In genomic region chr2:172440795-172441194, GRCh38 we compare ENCODE assay signal across 12 cellular contexts. TPM values are rescaled to one million over a fixed set of nuclear protein-coding genes. Genes with fewer than 3 reads are reported as not detected.
DNase-seq lines count a peak whose midpoint lies in the region; ATAC-seq and TF ChIP-seq lines count a peak whose summit lies in the region.
"Had no signal": no experiment of that assay in that cellular context is flagged by ENCODE, and none has a peak within 500 bp of the region (broad histone marks: within the 10 kb centered on the region; RNA-seq: fewer than 3 reads in every experiment).

No MANE protein-coding gene starts in this region.

- in situ Hi-C loops in mammary epithelial cell (cut with MboI; ENCODE audit: low sequenced_read_pairs in 2 of 2) = no loop called here

- TF ChIP-seq CTCF in KMS-11 (conservative IDR thresholded peaks at IDR 0.05; ENCODE audit: low read depth, low read length) = no peak
- no peak for TF ChIP-seq CTCF in mammary epithelial cell (conservative IDR thresholded peaks at IDR 0.05 in 1 of 2, IDR thresholded peaks at IDR 0.05 in 1 of 2; ENCODE audit: extremely low read depth in 1 of 2, insufficient read depth in 1 of 2, low read depth in 1 of 2, low read length in 2 of 2)

- intact Hi-C loops in mammary epithelial cell (cut with micrococcal nuclease) = loop anchor here (5.0 kb wide), 2 partner anchors 158 to 188 kb away; no protein-coding TSS in a partner anchor

- CTCF ChIA-PET in activated CD4-positive, alpha-beta T cell treated with anti-CD3 and anti-CD28 coated beads, Interleukin-2, amount 10 ng/mL, durations not matched to agents 7 days and 5 days (lab: Charles Lee) = interaction anchor here (1.3 to 4.5 kb wide), 5 partner anchors 8 to 22 kb away, joined by 3 to 36 read pairs (median 8); partner anchors contain the start of gene ITGA6
- CTCF ChIA-PET in mammary epithelial cell (lab: Charles Lee; ENCODE audit: low non-redundant PET) = interaction anchor here (0.6 to 2.0 kb wide), 4 partner anchors 11 to 157 kb away, joined by 3 to 14 read pairs (median 5); no protein-coding TSS in a partner anchor

- H3K9ac ChIP-seq in KMS-11 (peak overlapping the region; percentile 9; the same call in 1 of the 2 replicates), mammary epithelial cell (ENCODE audit: insufficient read depth, low read length) (peak overlapping the region; percentile 89)

- H3K4me2 ChIP-seq in KMS-11 (peak overlapping the region; percentile 96), mammary epithelial cell (ENCODE audit: insufficient read depth, low read depth, low read length) (peak overlapping the region; percentile 70)

- peak; percentile 43 for DNase-seq in activated CD4-positive, alpha-beta T cell treated with anti-CD3 and anti-CD28 coated beads, Interleukin-2, amount 10 ng/mL, durations not matched to agents 7 days and 5 days
- no peak for DNase-seq in activated CD4-positive, alpha-beta T cell treated with anti-CD3 and anti-CD28 coated beads for 1 hour
- DNase-seq in mammary epithelial cell (no peak), NOMO-1 (lab: John Stamatoyannopoulos, UW; ENCODE audit: unreplicated experiment in 2 of 2) (no peak), NCI-H226 (no peak), NCI-H2081 (lab: John Stamatoyannopoulos, UW) (no peak)
- DNase-seq in naive thymus-derived CD8-positive, alpha-beta T cell = peak in 3 of 10 donors; percentile 32 to 50 (median 49)
- DNase-seq: islet precursor cell, NCI-H187 treated with DMSO at 0.1 percent for 48 hours, RPMI8226 had no signal

- H3K36me3 ChIP-seq in KMS-11 (ENCODE audit: insufficient read depth) (no peaks in the 10 kb centered on the region), mammary epithelial cell (ENCODE audit: insufficient read depth, low read length) (peaks cover 8% of the 10 kb centered on the region)
- H3K36me3 ChIP-seq: thoracic aorta had no signal

- peak overlapping the region; percentile 37 for H3K4me3 Mint-ChIP-seq in activated CD4-positive, alpha-beta T cell treated with anti-CD3 and anti-CD28 coated beads, Interleukin-2, amount 10 ng/mL, durations not matched to agents 7 days and 5 days
- peak overlapping the region; percentile 59 to 95 (median 84) for H3K4me3 Mint-ChIP-seq in naive thymus-derived CD8-positive, alpha-beta T cell

- dilution Hi-C loops in mammary epithelial cell (cut with HindIII; ENCODE audit: low sequenced_read_pairs) = no loop called here

- H3K4me1 Mint-ChIP-seq in activated CD4-positive, alpha-beta T cell treated with anti-CD3 and anti-CD28 coated beads, Interleukin-2, amount 10 ng/mL, durations not matched to agents 7 days and 5 days = peaks cover 35% of the 10 kb centered on the region
- H3K4me1 Mint-ChIP-seq in naive thymus-derived CD8-positive, alpha-beta T cell = peaks cover 5 to 54% (median 44%) of the 10 kb centered on the region in 4 donors

- peak overlapping the region; percentile 80 for H3K27ac Mint-ChIP-seq in activated CD4-positive, alpha-beta T cell treated with anti-CD3 and anti-CD28 coated beads, Interleukin-2, amount 10 ng/mL, durations not matched to agents 7 days and 5 days
- H3K27ac Mint-ChIP-seq in naive thymus-derived CD8-positive, alpha-beta T cell = peak overlapping the region in 9 of 10 donors; percentile 15 to 96 (median 81)

- POLR2A ChIA-PET in activated CD4-positive, alpha-beta T cell treated with anti-CD3 and anti-CD28 coated beads, Interleukin-2, amount 10 ng/mL, durations not matched to agents 7 days and 5 days (lab: Charles Lee) = no interaction called here
- POLR2A ChIA-PET in naive thymus-derived CD8-positive, alpha-beta T cell (lab: Charles Lee) = interaction anchor here (0.6 to 7.8 kb wide), 7 partner anchors 8 to 208 kb away, joined by 3 to 112 read pairs (median 14); partner anchors contain the start of gene ITGA6

- H3K9me3 ChIP-seq in mammary epithelial cell (replicated peaks; ENCODE audit: insufficient read depth, low read length) = no peaks in the 10 kb centered on the region
- H3K9me3 ChIP-seq: thoracic aorta had no signal

- peaks cover 4% of the 10 kb centered on the region for H3K9me3 Mint-ChIP-seq in activated CD4-positive, alpha-beta T cell treated with anti-CD3 and anti-CD28 coated beads, Interleukin-2, amount 10 ng/mL, durations not matched to agents 7 days and 5 days
- H3K9me3 Mint-ChIP-seq in naive thymus-derived CD8-positive, alpha-beta T cell = no peaks in the 10 kb centered on the region

- H3K27ac ChIP-seq in KMS-11 = peak overlapping the region; percentile 35; the same call in 1 of the 2 replicates
- peak overlapping the region; percentile 99 for H3K27ac ChIP-seq in mammary epithelial cell (ENCODE audit: insufficient read depth, low read depth, low read length)
- H3K27ac ChIP-seq: thoracic aorta had no signal

- 0% methylated on average over 1 of the region's 1 CpG for WGBS in mammary epithelial cell (ENCODE audit: low coverage, missing lambda C conversion rate)

- no peaks in the 10 kb centered on the region for H3K27me3 ChIP-seq in KMS-11 (ENCODE audit: insufficient read depth, low read depth)
- H3K27me3 ChIP-seq in mammary epithelial cell (ENCODE audit: insufficient read depth, low read length) = no peaks in the 10 kb centered on the region

- no peak overlapping the region for H3K4me3 ChIP-seq in KMS-11 (IDR thresholded peaks at IDR 0.05; ENCODE audit: insufficient read depth, low read depth, low read length)
- peak overlapping the region in 1 of 3 experiments; percentile 12 for H3K4me3 ChIP-seq in mammary epithelial cell (replicated peaks in 1 of 3; ENCODE audit: insufficient read depth in 1 of 3, low read depth in 2 of 3, low read length in 3 of 3)
- H3K4me3 ChIP-seq: thoracic aorta had no signal

- H4K20me1 ChIP-seq in KMS-11 (ENCODE audit: insufficient read depth) = no peaks in the 10 kb centered on the region; the same call in 1 of the 2 replicates
- H4K20me1 ChIP-seq in mammary epithelial cell (ENCODE audit: insufficient read depth, low read length) = no peaks in the 10 kb centered on the region

- peaks cover 27% of the 10 kb centered on the region for H3K36me3 Mint-ChIP-seq in activated CD4-positive, alpha-beta T cell treated with anti-CD3 and anti-CD28 coated beads, Interleukin-2, amount 10 ng/mL, durations not matched to agents 7 days and 5 days (ENCODE audit: low read depth)
- H3K36me3 Mint-ChIP-seq in naive thymus-derived CD8-positive, alpha-beta T cell = peaks cover 0 to 14% (median 0%) of the 10 kb centered on the region in 3 donors

- BruUV-seq in mammary epithelial cell (replicated peaks; lab: Mats Ljungman, UMichigan) = TSS peak; percentile 43

- H2AFZ ChIP-seq in KMS-11 (ENCODE audit: low read depth) (no peak overlapping the region), mammary epithelial cell (ENCODE audit: low read depth, low read length) (no peak overlapping the region)

- H3K79me2 ChIP-seq in KMS-11 (ENCODE audit: insufficient read depth, low read depth) = no peaks in the 10 kb centered on the region
- peaks cover 95% of the 10 kb centered on the region for H3K79me2 ChIP-seq in mammary epithelial cell (ENCODE audit: insufficient read depth, low read length)

- peaks cover 3% of the 10 kb centered on the region for H3K27me3 Mint-ChIP-seq in activated CD4-positive, alpha-beta T cell treated with anti-CD3 and anti-CD28 coated beads, Interleukin-2, amount 10 ng/mL, durations not matched to agents 7 days and 5 days
- no peaks in the 10 kb centered on the region for H3K27me3 Mint-ChIP-seq in naive thymus-derived CD8-positive, alpha-beta T cell

- peaks cover 64% of the 10 kb centered on the region for H3K4me1 ChIP-seq in KMS-11 (ENCODE audit: low read depth, poor library complexity, severe bottlenecking)
- H3K4me1 ChIP-seq in mammary epithelial cell (ENCODE audit: insufficient read depth, low read length) = peaks cover 83% of the 10 kb centered on the region

- peak; percentile 16 to 27 for ATAC-seq in naive thymus-derived CD8-positive, alpha-beta T cell

RNA-seq across cellular contexts. Expression of gene ITGA6, which starts 13.4 kb away (rescaled TPM):
- 10 to 100 TPM; 46.7 to 47.2 TPM for total RNA-seq in activated CD4-positive, alpha-beta T cell treated with anti-CD3 and anti-CD28 coated beads, Interleukin-2, amount 10 ng/mL, durations not matched to agents 7 days and 5 days
- 100 to 1,000 TPM; 562 to 887 TPM for total RNA-seq in mammary epithelial cell
- 134 TPM for polyA plus RNA-seq in mammary epithelial cell
- polyA minus RNA-seq in mammary epithelial cell = 741 TPM
- total RNA-seq in naive thymus-derived CD8-positive, alpha-beta T cell = 100 to 1,000 TPM; 119 to 127 TPM
- 10 to 100 TPM; 58.4 to 80.0 (median 64.2) TPM for polyA plus RNA-seq in naive thymus-derived CD8-positive, alpha-beta T cell

Comparison
In these comparisons a context has a peak if more than half of its experiments do, and no peak if none do; other contexts are left out.
1. RNA of gene ITGA6, which starts 13.4 kb away (total RNA-seq): 562 to 887 TPM in mammary epithelial cell; 119 to 127 TPM in naive thymus-derived CD8-positive, alpha-beta T cell and 46.7 to 47.2 TPM in activated CD4-positive, alpha-beta T cell treated with anti-CD3 and anti-CD28 coated beads, Interleukin-2, amount 10 ng/mL, durations not matched to agents 7 days and 5 days; every median in the first group is over 4 times any median in the second.